In genomic region chr1:21263052-21263429, GRCh38 we compare ENCODE assay signal across 10 cellular contexts. TPM values are rescaled to one million over a fixed set of nuclear protein-coding genes. Genes with fewer than 3 reads are reported as not detected.
DNase-seq lines count a peak whose midpoint lies in the region; ATAC-seq and TF ChIP-seq lines count a peak whose summit lies in the region.
"Had no signal": no experiment of that assay in that cellular context is flagged by ENCODE, and none has a peak within 500 bp of the region (broad histone marks: within the 10 kb centered on the region; RNA-seq: fewer than 3 reads in every experiment).

No MANE protein-coding gene starts in this region.

- DNase-seq in activated CD4-positive, alpha-beta T cell treated with anti-CD3 and anti-CD28 coated beads for 36 hours = no peak
- DNase-seq in activated CD4-positive, alpha-beta T cell treated with anti-CD3 and anti-CD28 coated beads, Interleukin-2, amount 10 ng/mL, durations not matched to agents 24 days and 14 days = no peak
- DNase-seq in brain microvascular endothelial cell (no peak), GOT3 (lab: John Stamatoyannopoulos, UW) (no peak), erythroblast (lab: John Stamatoyannopoulos, UW) (no peak)
- DNase-seq: activated CD4-positive, alpha-beta T cell treated with anti-CD3 and anti-CD28 coated beads for 4 hours; naive thymus-derived CD8-positive, alpha-beta T cell had no signal

- CTCF ChIA-PET in activated CD4-positive, alpha-beta T cell treated with anti-CD3 and anti-CD28 coated beads for 36 hours (lab: Charles Lee) = interaction anchor here (0.7 to 1.6 kb wide), 3 partner anchors 17 to 31 kb away, joined by 3 to 5 read pairs (median 3); no protein-coding TSS in a partner anchor

- intact Hi-C loops in activated CD4-positive, alpha-beta T cell treated with anti-CD3 and anti-CD28 coated beads for 36 hours (cut with DNase I, micrococcal nuclease) = no loop called here
- intact Hi-C loops in activated CD4-positive, alpha-beta T cell treated with anti-CD3 and anti-CD28 coated beads, Interleukin-2, amount 10 ng/mL, durations not matched to agents 24 days and 14 days (cut with micrococcal nuclease) = no loop called here

- no peak overlapping the region for H3K4me3 ChIP-seq in brain microvascular endothelial cell (ENCODE audit: low read depth, low read length)
- H3K4me3 ChIP-seq in mucosa of rectum (ENCODE audit: low read length in 2 of 2) = no peak overlapping the region

- H3K4me1 ChIP-seq in mucosa of rectum (ENCODE audit: control insufficient read depth in 2 of 2, insufficient read depth in 2 of 2, low read length in 2 of 2) = peaks cover 5 to 14% of the 10 kb centered on the region in 2 donors

- no peak for TF ChIP-seq POLR2A in erythroblast (IDR thresholded peaks at IDR 0.05; ENCODE audit: low read length)

- H3K4me3 Mint-ChIP-seq in activated CD4-positive, alpha-beta T cell treated with anti-CD3 and anti-CD28 coated beads for 36 hours = no peak overlapping the region
- no peak overlapping the region for H3K4me3 Mint-ChIP-seq in activated CD4-positive, alpha-beta T cell treated with anti-CD3 and anti-CD28 coated beads, Interleukin-2, amount 10 ng/mL, durations not matched to agents 24 days and 14 days
- H3K4me3 Mint-ChIP-seq: naive thymus-derived CD8-positive, alpha-beta T cell had no signal

- POLR2A ChIA-PET in activated CD4-positive, alpha-beta T cell treated with anti-CD3 and anti-CD28 coated beads for 36 hours (lab: Charles Lee) = interaction anchor here (1.3 kb wide), 1 partner anchor 11 kb away, joined by 3 read pairs; no protein-coding TSS in a partner anchor

- H3K9me3 Mint-ChIP-seq in activated CD4-positive, alpha-beta T cell treated with anti-CD3 and anti-CD28 coated beads for 36 hours (ENCODE audit: low read depth) = no peaks in the 10 kb centered on the region
- H3K9me3 Mint-ChIP-seq in activated CD4-positive, alpha-beta T cell treated with anti-CD3 and anti-CD28 coated beads, Interleukin-2, amount 10 ng/mL, durations not matched to agents 24 days and 14 days = no peaks in the 10 kb centered on the region
- H3K9me3 Mint-ChIP-seq: naive thymus-derived CD8-positive, alpha-beta T cell had no signal

- H3K27me3 Mint-ChIP-seq in activated CD4-positive, alpha-beta T cell treated with anti-CD3 and anti-CD28 coated beads for 36 hours = no peaks in the 10 kb centered on the region
- H3K27me3 Mint-ChIP-seq in activated CD4-positive, alpha-beta T cell treated with anti-CD3 and anti-CD28 coated beads, Interleukin-2, amount 10 ng/mL, durations not matched to agents 24 days and 14 days = no peaks in the 10 kb centered on the region
- H3K27me3 Mint-ChIP-seq: naive thymus-derived CD8-positive, alpha-beta T cell had no signal

- H3K27me3 ChIP-seq in brain microvascular endothelial cell (replicated peaks) (no peaks in the 10 kb centered on the region), mucosa of rectum (ENCODE audit: control insufficient read depth in 2 of 2, insufficient read depth in 2 of 2, low read length in 2 of 2) (no peaks in the 10 kb centered on the region)

- ATAC-seq in activated CD4-positive, alpha-beta T cell treated with anti-CD3 and anti-CD28 coated beads for 36 hours = no peak
- no peak for ATAC-seq in HG03521 (IDR thresholded peaks at IDR 0.05; ENCODE audit: unreplicated experiment)
- ATAC-seq: naive thymus-derived CD8-positive, alpha-beta T cell had no signal

- H3K27ac ChIP-seq in brain microvascular endothelial cell = peak overlapping the region; percentile 97
- peak overlapping the region; percentile 74 to 77 for H3K27ac ChIP-seq in mucosa of rectum (ENCODE audit: low read depth in 2 of 2, low read length in 2 of 2)
- H3K27ac ChIP-seq in temporal lobe (ENCODE audit: low read depth, low read length) = peak overlapping the region; percentile 88

- H3K36me3 ChIP-seq in brain microvascular endothelial cell (replicated peaks) (peaks cover 25% of the 10 kb centered on the region), mucosa of rectum (ENCODE audit: control insufficient read depth in 2 of 2, insufficient read depth in 2 of 2, low read length in 2 of 2) (peaks cover 26 to 28% of the 10 kb centered on the region in 2 donors)

- H3K9me3 ChIP-seq in mucosa of rectum (ENCODE audit: control insufficient read depth in 2 of 2, low read length in 2 of 2) = no peaks in the 10 kb centered on the region

- no peak for TF ChIP-seq CTCF in brain microvascular endothelial cell (IDR thresholded peaks at IDR 0.05; ENCODE audit: low read depth, low read length, missing control alignments)

- peaks cover 52% of the 10 kb centered on the region for H3K4me1 Mint-ChIP-seq in activated CD4-positive, alpha-beta T cell treated with anti-CD3 and anti-CD28 coated beads for 36 hours
- H3K4me1 Mint-ChIP-seq in activated CD4-positive, alpha-beta T cell treated with anti-CD3 and anti-CD28 coated beads, Interleukin-2, amount 10 ng/mL, durations not matched to agents 24 days and 14 days = peaks cover 49% of the 10 kb centered on the region

- in situ Hi-C loops in brain microvascular endothelial cell (cut with HindIII; ENCODE audit: low pct_ligation_motif_present, low sequenced_read_pairs) = loop anchor here (5.0 kb wide), 1 partner anchor 74 kb away; no protein-coding TSS in a partner anchor

- peaks cover 57% of the 10 kb centered on the region for H3K36me3 Mint-ChIP-seq in activated CD4-positive, alpha-beta T cell treated with anti-CD3 and anti-CD28 coated beads for 36 hours (ENCODE audit: low read depth)
- peaks cover 52% of the 10 kb centered on the region for H3K36me3 Mint-ChIP-seq in activated CD4-positive, alpha-beta T cell treated with anti-CD3 and anti-CD28 coated beads, Interleukin-2, amount 10 ng/mL, durations not matched to agents 24 days and 14 days (ENCODE audit: low read depth)

- no peak overlapping the region for H3K9ac ChIP-seq in mucosa of rectum (ENCODE audit: low read depth in 1 of 2, low read length in 2 of 2)

- H3K27ac Mint-ChIP-seq in activated CD4-positive, alpha-beta T cell treated with anti-CD3 and anti-CD28 coated beads for 36 hours = peak overlapping the region; percentile 93
- H3K27ac Mint-ChIP-seq in activated CD4-positive, alpha-beta T cell treated with anti-CD3 and anti-CD28 coated beads, Interleukin-2, amount 10 ng/mL, durations not matched to agents 24 days and 14 days = no peak overlapping the region

RNA-seq across cellular contexts. Expression of gene ECE1, which starts 27.2 kb away (rescaled TPM):
- total RNA-seq in activated CD4-positive, alpha-beta T cell treated with anti-CD3 and anti-CD28 coated beads for 36 hours = 100 to 1,000 TPM; 130 to 162 TPM
- 133 and 134 TPM in 2 replicates for total RNA-seq in activated CD4-positive, alpha-beta T cell treated with anti-CD3 and anti-CD28 coated beads, Interleukin-2, amount 10 ng/mL, durations not matched to agents 24 days and 14 days
- 9.8 TPM for total RNA-seq in temporal lobe

Comparison
In these comparisons a context has a peak if more than half of its experiments do, and no peak if none do; other contexts are left out.
1. RNA of gene ECE1, which starts 27.2 kb away (total RNA-seq): 130 to 162 TPM in activated CD4-positive, alpha-beta T cell treated with anti-CD3 and anti-CD28 coated beads for 36 hours and 133 to 134 TPM in activated CD4-positive, alpha-beta T cell treated with anti-CD3 and anti-CD28 coated beads, Interleukin-2, amount 10 ng/mL, durations not matched to agents 24 days and 14 days; 9.8 TPM in temporal lobe (single experiment); every median in the first group is over 10 times any median in the second.
2. Peak in every context shown above with its lines, with median percentiles within 50 percentile points of each other: H3K27ac ChIP-seq.